In the genomic region with DNA sequence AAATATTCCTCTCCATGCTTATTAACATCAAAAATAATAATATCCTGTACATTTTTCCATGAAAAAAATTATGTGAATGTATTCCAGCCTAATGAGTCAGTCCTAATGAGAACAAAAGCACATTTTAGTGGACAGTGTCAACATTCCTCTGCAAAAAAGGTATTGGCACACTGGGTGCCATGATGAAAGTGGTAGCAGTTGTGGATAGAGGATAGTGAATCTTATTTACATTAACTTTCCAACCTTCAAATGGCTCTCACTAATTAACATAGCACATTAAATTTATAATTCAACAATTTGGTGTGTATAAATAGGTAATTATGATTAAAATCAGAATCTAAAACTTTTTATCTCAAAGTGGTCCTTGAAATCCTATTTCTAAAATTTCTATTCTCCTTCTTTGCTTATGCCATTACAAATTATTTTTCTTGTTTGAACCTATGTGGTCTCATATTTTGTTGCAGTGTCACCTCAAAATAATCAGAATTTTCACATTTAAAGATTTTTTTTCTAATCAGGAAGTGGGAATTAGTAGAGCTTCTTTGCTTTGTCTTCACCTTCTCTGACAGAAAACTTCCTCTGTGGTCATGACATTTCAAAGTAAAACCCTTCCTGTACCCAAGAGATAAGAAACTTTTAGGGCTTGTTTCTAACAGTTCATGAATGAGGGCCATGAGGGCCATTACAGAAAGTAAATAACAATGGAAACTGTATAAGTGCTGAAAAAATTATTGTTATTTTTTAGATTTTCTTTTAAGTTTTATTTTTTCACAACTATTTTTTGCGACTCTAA, we compare ENCODE assay signal across 1 cellular context.
A peak's percentile ranks its signal among the peaks of the same experiment; 100 is the strongest.
TF ChIP-seq lines count a peak whose summit lies in the region.

No MANE protein-coding gene starts in this region.

TF ChIP-seq in K562, 482 proteins besides CTCF, POLR2A, EP300 and RAD21 (continued from another document and continues in another):
- TF ChIP-seq, protein P1, sequence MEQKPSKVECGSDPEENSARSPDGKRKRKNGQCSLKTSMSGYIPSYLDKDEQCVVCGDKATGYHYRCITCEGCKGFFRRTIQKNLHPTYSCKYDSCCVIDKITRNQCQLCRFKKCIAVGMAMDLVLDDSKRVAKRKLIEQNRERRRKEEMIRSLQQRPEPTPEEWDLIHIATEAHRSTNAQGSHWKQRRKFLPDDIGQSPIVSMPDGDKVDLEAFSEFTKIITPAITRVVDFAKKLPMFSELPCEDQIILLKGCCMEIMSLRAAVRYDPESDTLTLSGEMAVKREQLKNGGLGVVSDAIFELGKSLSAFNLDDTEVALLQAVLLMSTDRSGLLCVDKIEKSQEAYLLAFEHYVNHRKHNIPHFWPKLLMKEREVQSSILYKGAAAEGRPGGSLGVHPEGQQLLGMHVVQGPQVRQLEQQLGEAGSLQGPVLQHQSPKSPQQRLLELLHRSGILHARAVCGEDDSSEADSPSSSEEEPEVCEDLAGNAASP (IDR thresholded peaks at IDR 0.05), result no peak
- TF ChIP-seq LARP7 (IDR thresholded peaks at IDR 0.05) (no peak), MCM5 (IDR thresholded peaks at IDR 0.05; ENCODE audit: low read depth) (no peak), RBM25 (IDR thresholded peaks at IDR 0.05; ENCODE audit: low read depth, low read length, severe bottlenecking) (no peak), ADNP (tag; IDR thresholded peaks at IDR 0.05) (0 out of 2 replicates have a peak, but pooled peaks have one; percentile 21), FOXJ2 (tag; IDR thresholded peaks at IDR 0.05) (peak; percentile 81), ZNF785 (CRISPR knock-in tag; IDR thresholded peaks at IDR 0.05) (no peak), SUPT5H (IDR thresholded peaks at IDR 0.05) (no peak), HCFC1 (IDR thresholded peaks at IDR 0.05; ENCODE audit: low read depth, low read length) (no peak), ZNF780A (CRISPR knock-in tag; IDR thresholded peaks at IDR 0.05) (no peak), PHF21A (IDR thresholded peaks at IDR 0.05; ENCODE audit: borderline replicate concordance, low read depth) (no peak), ZNF253 (CRISPR knock-in tag; conservative IDR thresholded peaks at IDR 0.05) (no peak)
- TF ChIP-seq, protein P2, sequence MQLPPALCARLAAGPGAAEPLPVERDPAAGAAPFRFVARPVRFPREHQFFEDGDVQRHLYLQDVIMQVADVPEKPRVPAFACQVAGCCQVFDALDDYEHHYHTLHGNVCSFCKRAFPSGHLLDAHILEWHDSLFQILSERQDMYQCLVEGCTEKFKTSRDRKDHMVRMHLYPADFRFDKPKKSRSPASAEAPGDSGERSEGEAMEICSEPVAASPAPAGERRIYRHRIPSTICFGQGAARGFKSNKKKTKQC (CRISPR knock-in tag; IDR thresholded peaks at IDR 0.05), result no peak
- TF ChIP-seq, protein P3, sequence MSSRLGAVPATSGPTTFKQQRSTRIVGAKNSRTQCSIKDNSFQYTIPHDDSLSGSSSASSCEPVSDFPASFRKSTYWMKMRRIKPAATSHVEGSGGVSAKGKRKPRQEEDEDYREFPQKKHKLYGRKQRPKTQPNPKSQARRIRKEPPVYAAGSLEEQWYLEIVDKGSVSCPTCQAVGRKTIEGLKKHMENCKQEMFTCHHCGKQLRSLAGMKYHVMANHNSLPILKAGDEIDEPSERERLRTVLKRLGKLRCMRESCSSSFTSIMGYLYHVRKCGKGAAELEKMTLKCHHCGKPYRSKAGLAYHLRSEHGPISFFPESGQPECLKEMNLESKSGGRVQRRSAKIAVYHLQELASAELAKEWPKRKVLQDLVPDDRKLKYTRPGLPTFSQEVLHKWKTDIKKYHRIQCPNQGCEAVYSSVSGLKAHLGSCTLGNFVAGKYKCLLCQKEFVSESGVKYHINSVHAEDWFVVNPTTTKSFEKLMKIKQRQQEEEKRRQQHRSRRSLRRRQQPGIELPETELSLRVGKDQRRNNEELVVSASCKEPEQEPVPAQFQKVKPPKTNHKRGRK (tag; IDR thresholded peaks at IDR 0.05), result no peak
- TF ChIP-seq, protein P4, sequence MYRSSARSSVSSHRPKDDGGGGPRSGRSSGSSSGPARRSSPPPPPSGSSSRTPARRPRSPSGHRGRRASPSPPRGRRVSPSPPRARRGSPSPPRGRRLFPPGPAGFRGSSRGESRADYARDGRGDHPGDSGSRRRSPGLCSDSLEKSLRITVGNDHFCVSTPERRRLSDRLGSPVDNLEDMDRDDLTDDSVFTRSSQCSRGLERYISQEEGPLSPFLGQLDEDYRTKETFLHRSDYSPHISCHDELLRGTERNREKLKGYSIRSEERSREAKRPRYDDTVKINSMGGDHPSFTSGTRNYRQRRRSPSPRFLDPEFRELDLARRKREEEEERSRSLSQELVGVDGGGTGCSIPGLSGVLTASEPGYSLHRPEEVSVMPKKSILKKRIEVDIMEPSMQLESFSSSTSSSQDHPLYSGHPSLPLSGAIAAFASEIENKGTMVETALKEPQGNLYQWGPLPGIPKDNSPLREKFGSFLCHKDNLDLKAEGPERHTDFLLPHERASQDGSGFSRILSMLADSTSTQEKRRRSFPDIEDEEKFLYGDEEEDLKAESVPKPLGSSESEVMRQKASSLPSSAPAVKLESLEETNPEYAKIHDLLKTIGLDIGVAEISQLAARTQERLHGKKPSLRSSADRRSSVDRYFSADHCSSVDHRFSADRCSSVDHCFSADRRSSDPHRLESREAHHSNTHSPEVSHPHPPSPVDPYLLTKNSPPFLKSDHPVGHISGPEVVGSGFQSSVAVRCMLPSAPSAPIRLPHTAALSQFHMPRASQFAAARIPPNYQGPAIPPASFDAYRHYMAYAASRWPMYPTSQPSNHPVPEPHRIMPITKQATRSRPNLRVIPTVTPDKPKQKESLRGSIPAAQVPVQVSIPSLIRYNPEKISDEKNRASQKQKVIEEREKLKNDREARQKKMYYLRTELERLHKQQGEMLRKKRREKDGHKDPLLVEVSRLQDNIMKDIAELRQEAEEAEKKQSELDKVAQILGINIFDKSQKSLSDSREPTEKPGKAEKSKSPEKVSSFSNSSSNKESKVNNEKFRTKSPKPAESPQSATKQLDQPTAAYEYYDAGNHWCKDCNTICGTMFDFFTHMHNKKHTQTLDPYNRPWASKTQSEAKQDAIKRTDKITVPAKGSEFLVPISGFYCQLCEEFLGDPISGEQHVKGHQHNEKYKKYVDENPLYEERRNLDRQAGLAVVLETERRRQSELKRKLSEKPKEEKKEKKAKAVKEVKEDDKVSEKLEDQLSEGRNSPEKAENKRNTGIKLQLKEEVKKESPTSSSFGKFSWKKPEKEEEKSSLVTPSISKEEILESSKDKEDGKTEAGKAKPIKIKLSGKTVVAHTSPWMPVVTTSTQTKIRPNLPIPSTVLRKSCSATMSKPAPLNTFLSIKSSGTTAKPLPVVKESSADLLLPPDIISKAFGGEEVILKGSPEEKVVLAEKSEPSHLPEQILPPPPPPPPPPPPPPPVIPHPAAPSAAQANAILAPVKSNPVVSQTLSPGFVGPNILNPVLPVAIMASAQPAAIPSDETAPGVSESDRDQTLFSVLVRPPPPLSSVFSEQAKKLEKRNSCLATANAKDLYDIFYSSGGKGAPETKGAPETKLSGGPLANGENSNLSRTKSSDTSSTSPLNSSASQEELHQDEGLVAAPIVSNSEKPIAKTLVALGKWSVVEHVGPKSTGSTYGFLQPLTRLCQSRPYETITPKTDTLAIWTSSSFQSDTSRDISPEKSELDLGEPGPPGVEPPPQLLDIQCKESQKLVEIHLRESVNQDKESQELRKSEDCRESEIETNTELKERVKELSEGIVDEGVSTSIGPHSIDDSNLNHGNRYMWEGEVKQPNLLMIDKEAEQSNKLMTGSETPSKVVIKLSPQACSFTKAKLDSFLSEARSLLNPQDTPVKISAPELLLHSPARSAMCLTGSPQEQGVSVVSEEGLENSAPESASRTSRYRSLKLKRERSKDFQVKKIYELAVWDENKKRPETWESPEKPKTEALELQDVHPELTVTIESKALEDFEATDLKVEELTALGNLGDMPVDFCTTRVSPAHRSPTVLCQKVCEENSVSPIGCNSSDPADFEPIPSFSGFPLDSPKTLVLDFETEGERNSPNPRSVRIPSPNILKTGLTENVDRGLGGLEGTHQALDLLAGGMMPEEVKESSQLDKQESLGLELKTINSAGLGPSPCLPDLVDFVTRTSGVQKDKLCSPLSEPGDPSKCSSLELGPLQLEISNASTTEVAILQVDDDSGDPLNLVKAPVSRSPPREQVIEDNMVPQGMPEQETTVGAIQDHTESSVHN (IDR thresholded peaks at IDR 0.05; ENCODE audit: borderline replicate concordance in 1 of 2, low read depth in 1 of 2), result no peak
- TF ChIP-seq, protein P5, sequence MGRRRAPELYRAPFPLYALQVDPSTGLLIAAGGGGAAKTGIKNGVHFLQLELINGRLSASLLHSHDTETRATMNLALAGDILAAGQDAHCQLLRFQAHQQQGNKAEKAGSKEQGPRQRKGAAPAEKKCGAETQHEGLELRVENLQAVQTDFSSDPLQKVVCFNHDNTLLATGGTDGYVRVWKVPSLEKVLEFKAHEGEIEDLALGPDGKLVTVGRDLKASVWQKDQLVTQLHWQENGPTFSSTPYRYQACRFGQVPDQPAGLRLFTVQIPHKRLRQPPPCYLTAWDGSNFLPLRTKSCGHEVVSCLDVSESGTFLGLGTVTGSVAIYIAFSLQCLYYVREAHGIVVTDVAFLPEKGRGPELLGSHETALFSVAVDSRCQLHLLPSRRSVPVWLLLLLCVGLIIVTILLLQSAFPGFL (CRISPR knock-in tag; IDR thresholded peaks at IDR 0.05), result no peak
- TF ChIP-seq, protein P6, sequence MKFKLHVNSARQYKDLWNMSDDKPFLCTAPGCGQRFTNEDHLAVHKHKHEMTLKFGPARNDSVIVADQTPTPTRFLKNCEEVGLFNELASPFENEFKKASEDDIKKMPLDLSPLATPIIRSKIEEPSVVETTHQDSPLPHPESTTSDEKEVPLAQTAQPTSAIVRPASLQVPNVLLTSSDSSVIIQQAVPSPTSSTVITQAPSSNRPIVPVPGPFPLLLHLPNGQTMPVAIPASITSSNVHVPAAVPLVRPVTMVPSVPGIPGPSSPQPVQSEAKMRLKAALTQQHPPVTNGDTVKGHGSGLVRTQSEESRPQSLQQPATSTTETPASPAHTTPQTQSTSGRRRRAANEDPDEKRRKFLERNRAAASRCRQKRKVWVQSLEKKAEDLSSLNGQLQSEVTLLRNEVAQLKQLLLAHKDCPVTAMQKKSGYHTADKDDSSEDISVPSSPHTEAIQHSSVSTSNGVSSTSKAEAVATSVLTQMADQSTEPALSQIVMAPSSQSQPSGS (CRISPR knock-in tag; IDR thresholded peaks at IDR 0.05), result no peak
- TF ChIP-seq, protein P7, sequence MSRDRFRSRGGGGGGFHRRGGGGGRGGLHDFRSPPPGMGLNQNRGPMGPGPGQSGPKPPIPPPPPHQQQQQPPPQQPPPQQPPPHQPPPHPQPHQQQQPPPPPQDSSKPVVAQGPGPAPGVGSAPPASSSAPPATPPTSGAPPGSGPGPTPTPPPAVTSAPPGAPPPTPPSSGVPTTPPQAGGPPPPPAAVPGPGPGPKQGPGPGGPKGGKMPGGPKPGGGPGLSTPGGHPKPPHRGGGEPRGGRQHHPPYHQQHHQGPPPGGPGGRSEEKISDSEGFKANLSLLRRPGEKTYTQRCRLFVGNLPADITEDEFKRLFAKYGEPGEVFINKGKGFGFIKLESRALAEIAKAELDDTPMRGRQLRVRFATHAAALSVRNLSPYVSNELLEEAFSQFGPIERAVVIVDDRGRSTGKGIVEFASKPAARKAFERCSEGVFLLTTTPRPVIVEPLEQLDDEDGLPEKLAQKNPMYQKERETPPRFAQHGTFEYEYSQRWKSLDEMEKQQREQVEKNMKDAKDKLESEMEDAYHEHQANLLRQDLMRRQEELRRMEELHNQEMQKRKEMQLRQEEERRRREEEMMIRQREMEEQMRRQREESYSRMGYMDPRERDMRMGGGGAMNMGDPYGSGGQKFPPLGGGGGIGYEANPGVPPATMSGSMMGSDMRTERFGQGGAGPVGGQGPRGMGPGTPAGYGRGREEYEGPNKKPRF (IDR thresholded peaks at IDR 0.05; ENCODE audit: low read depth, low read length), result no peak
- TF ChIP-seq, protein P8, sequence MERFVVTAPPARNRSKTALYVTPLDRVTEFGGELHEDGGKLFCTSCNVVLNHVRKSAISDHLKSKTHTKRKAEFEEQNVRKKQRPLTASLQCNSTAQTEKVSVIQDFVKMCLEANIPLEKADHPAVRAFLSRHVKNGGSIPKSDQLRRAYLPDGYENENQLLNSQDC (CRISPR knock-in tag; IDR thresholded peaks at IDR 0.05), result no peak
- TF ChIP-seq, protein P9, sequence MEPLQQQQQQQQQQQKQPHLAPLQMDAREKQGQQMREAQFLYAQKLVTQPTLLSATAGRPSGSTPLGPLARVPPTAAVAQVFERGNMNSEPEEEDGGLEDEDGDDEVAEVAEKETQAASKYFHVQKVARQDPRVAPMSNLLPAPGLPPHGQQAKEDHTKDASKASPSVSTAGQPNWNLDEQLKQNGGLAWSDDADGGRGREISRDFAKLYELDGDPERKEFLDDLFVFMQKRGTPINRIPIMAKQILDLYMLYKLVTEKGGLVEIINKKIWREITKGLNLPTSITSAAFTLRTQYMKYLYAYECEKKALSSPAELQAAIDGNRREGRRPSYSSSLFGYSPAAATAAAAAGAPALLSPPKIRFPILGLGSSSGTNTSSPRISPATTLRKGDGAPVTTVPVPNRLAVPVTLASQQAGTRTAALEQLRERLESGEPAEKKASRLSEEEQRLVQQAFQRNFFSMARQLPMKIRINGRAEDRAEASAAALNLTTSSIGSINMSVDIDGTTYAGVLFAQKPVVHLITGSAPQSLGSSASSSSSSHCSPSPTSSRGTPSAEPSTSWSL (CRISPR knock-in tag; IDR thresholded peaks at IDR 0.05; ENCODE audit: borderline replicate concordance), result no peak
- TF ChIP-seq, protein P10, sequence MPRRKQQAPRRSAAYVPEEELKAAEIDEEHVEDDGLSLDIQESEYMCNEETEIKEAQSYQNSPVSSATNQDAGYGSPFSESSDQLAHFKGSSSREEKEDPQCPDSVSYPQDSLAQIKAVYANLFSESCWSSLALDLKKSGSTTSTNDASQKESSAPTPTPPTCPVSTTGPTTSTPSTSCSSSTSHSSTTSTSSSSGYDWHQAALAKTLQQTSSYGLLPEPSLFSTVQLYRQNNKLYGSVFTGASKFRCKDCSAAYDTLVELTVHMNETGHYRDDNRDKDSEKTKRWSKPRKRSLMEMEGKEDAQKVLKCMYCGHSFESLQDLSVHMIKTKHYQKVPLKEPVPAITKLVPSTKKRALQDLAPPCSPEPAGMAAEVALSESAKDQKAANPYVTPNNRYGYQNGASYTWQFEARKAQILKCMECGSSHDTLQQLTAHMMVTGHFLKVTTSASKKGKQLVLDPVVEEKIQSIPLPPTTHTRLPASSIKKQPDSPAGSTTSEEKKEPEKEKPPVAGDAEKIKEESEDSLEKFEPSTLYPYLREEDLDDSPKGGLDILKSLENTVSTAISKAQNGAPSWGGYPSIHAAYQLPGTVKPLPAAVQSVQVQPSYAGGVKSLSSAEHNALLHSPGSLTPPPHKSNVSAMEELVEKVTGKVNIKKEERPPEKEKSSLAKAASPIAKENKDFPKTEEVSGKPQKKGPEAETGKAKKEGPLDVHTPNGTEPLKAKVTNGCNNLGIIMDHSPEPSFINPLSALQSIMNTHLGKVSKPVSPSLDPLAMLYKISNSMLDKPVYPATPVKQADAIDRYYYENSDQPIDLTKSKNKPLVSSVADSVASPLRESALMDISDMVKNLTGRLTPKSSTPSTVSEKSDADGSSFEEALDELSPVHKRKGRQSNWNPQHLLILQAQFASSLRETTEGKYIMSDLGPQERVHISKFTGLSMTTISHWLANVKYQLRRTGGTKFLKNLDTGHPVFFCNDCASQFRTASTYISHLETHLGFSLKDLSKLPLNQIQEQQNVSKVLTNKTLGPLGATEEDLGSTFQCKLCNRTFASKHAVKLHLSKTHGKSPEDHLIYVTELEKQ (CRISPR knock-in tag; IDR thresholded peaks at IDR 0.05), result peak; percentile 55; the same call in 1 of the 2 replicates
